21 cellular contexts compared by ENCODE assay signal in genomic region chr1:51689643-51690042, GRCh38.
DNase-seq lines count a peak whose midpoint lies in the region; ATAC-seq, FAIRE-seq and TF ChIP-seq lines count a peak whose summit lies in the region.
"Had no signal": no experiment of that assay in that cellular context is flagged by ENCODE, and none has a peak within 500 bp of the region (broad histone marks: within the 10 kb centered on the region; RNA-seq: fewer than 3 reads in every experiment).

No MANE protein-coding gene starts in this region.

- no peaks in the 10 kb centered on the region for H3K9me2 ChIP-seq in GM23338 (ENCODE audit: insufficient read depth)
- H3K9me2 ChIP-seq in PC-9 (ENCODE audit: insufficient read depth): no peaks in the 10 kb centered on the region

- TF ChIP-seq RAD21 in HepG2 (CRISPR knock-in tag; IDR thresholded peaks at IDR 0.05): no peak

- H3K4me1 Mint-ChIP-seq in GM23338: peaks cover 11% of the 10 kb centered on the region
- H3K4me1 Mint-ChIP-seq in activated CD8-positive, alpha-beta memory T cell treated with anti-CD3 and anti-CD28 coated beads, Interleukin-2, amount 10 ng/mL, durations not matched to agents 7 days and 5 days: peaks cover 4% of the 10 kb centered on the region

- no peaks in the 10 kb centered on the region for H3K36me3 Mint-ChIP-seq in GM23338 (ENCODE audit: low read depth)
- H3K36me3 Mint-ChIP-seq in activated CD8-positive, alpha-beta memory T cell treated with anti-CD3 and anti-CD28 coated beads, Interleukin-2, amount 10 ng/mL, durations not matched to agents 7 days and 5 days: no peaks in the 10 kb centered on the region
- H3K36me3 Mint-ChIP-seq: activated CD4-positive, alpha-beta memory T cell treated with anti-CD3 and anti-CD28 coated beads for 36 hours; activated naive CD4-positive, alpha-beta T cell treated with anti-CD3 and anti-CD28 coated beads, Interleukin-2, amount 50 U/mL, for 24 hours; T-cell had no signal

- H4K20me1 ChIP-seq in GM23338 (replicated peaks; ENCODE audit: insufficient read depth) (no peaks in the 10 kb centered on the region), PC-9 (ENCODE audit: insufficient read depth) (peaks cover 22% of the 10 kb centered on the region), HepG2 (ENCODE audit: insufficient read depth, low read length) (no peaks in the 10 kb centered on the region)

- no peak overlapping the region for H3K27ac ChIP-seq in GM23338 (ENCODE audit: low read depth)
- H3K27ac ChIP-seq in PC-9: peak overlapping the region; percentile 67
- peak overlapping the region; percentile 99 for H3K27ac ChIP-seq in HepG2 (ENCODE audit: extremely low read length, insufficient read depth, low read length)
- peak overlapping the region; percentile 21 to 73 (median 55) for H3K27ac ChIP-seq in gastrocnemius medialis
- H3K27ac ChIP-seq: suprapubic skin had no signal

- POLR2A ChIA-PET in PC-9 (lab: Charles Lee; ENCODE audit: unreplicated experiment) (no interaction called here), HepG2 (lab: Yijun Ruan, JAX) (interaction anchor here (0.7 to 2.4 kb wide), 5 partner anchors 40 to 461 kb away, joined by 3 to 24 read pairs (median 5); no protein-coding TSS in a partner anchor)

- ATAC-seq in GM23338: peak; percentile 32; the same call in 1 of the 3 replicates
- no peak for ATAC-seq in HepG2
- ATAC-seq in gastrocnemius medialis: no peak
- no peak for ATAC-seq in activated CD8-positive, alpha-beta memory T cell treated with anti-CD3 and anti-CD28 coated beads, Interleukin-2, amount 10 ng/mL, durations not matched to agents 7 days and 5 days
- ATAC-seq: T-cell had no signal

- H3K4me3 Mint-ChIP-seq in GM23338: no peak overlapping the region
- no peak overlapping the region for H3K4me3 Mint-ChIP-seq in activated CD8-positive, alpha-beta memory T cell treated with anti-CD3 and anti-CD28 coated beads, Interleukin-2, amount 10 ng/mL, durations not matched to agents 7 days and 5 days
- H3K4me3 Mint-ChIP-seq: activated CD4-positive, alpha-beta memory T cell treated with anti-CD3 and anti-CD28 coated beads for 36 hours; activated naive CD4-positive, alpha-beta T cell treated with anti-CD3 and anti-CD28 coated beads, Interleukin-2, amount 50 U/mL, for 24 hours; activated T-cell treated with anti-CD3 and anti-CD28 coated beads, Interleukin-2, amount 50 U/mL, for 24 hours; T-cell had no signal

- in situ Hi-C loops in HepG2 (cut with HindIII; ENCODE audit: extremely low pct_ligation_motif_present, low pct_unique_long_range_greater_than_20kb) (loop anchor here (5.0 kb wide), 1 partner anchor 38 kb away; no protein-coding TSS in a partner anchor), gastrocnemius medialis (cut with MboI; ENCODE audit: low sequenced_read_pairs in 4 of 4) (no loop called here)

- H3K4me1 ChIP-seq in GM23338 (ENCODE audit: insufficient read depth): peaks cover 9% of the 10 kb centered on the region; the same call in 1 of the 2 replicates
- H3K4me1 ChIP-seq in PC-9 (replicated peaks; ENCODE audit: insufficient read depth): peaks cover 32% of the 10 kb centered on the region
- H3K4me1 ChIP-seq in HepG2 (ENCODE audit: insufficient read depth, low read length): peaks cover 93% of the 10 kb centered on the region
- peaks cover 71 to 79% of the 10 kb centered on the region in 2 donors for H3K4me1 ChIP-seq in gastrocnemius medialis

- no peaks in the 10 kb centered on the region for H3K9me3 Mint-ChIP-seq in GM23338
- no peaks in the 10 kb centered on the region for H3K9me3 Mint-ChIP-seq in activated CD8-positive, alpha-beta memory T cell treated with anti-CD3 and anti-CD28 coated beads, Interleukin-2, amount 10 ng/mL, durations not matched to agents 7 days and 5 days (ENCODE audit: low read depth)
- H3K9me3 Mint-ChIP-seq: activated CD4-positive, alpha-beta memory T cell treated with anti-CD3 and anti-CD28 coated beads for 36 hours; activated naive CD4-positive, alpha-beta T cell treated with anti-CD3 and anti-CD28 coated beads, Interleukin-2, amount 50 U/mL, for 24 hours; activated T-cell treated with anti-CD3 and anti-CD28 coated beads, Interleukin-2, amount 50 U/mL, for 24 hours; T-cell had no signal

- H3K4me3 ChIP-seq in GM23338 (no peak overlapping the region), PC-9 (no peak overlapping the region), HepG2 (replicated peaks in 1 of 3; ENCODE audit: insufficient read depth in 1 of 3, low read depth in 2 of 3, low read length in 3 of 3) (peak overlapping the region in 1 of 3 experiments; percentile 8; a peak in 1 of 6 replicates), gastrocnemius medialis (no peak overlapping the region)
- H3K4me3 ChIP-seq: GM12878, pancreas, skin epidermis, suprapubic skin had no signal

- no peak overlapping the region for H3K4me2 ChIP-seq in GM23338
- peak overlapping the region; percentile 57 for H3K4me2 ChIP-seq in PC-9
- H3K4me2 ChIP-seq in HepG2 (ENCODE audit: low read depth, low read length): peak overlapping the region; percentile 53

- H3K27ac Mint-ChIP-seq in GM23338: peak overlapping the region; percentile 53; the same call in 1 of the 2 replicates
- no peak overlapping the region for H3K27ac Mint-ChIP-seq in activated CD8-positive, alpha-beta memory T cell treated with anti-CD3 and anti-CD28 coated beads, Interleukin-2, amount 10 ng/mL, durations not matched to agents 7 days and 5 days
- H3K27ac Mint-ChIP-seq: activated CD4-positive, alpha-beta memory T cell treated with anti-CD3 and anti-CD28 coated beads for 36 hours; activated naive CD4-positive, alpha-beta T cell treated with anti-CD3 and anti-CD28 coated beads, Interleukin-2, amount 50 U/mL, for 24 hours; T-cell had no signal

- no peaks in the 10 kb centered on the region for H3F3A ChIP-seq in GM23338 (replicated peaks; ENCODE audit: low read depth)
- peaks cover 41% of the 10 kb centered on the region for H3F3A ChIP-seq in PC-9 (ENCODE audit: insufficient read depth, low read depth)

- DNase-seq in GM23338 (ENCODE audit: low spot score) (peak; percentile 30), PC-9 (no peak), HepG2 (ENCODE audit: low spot score) (peak; percentile 30), gastrocnemius medialis (no peak), posterior vena cava (ENCODE audit: low spot score) (no peak), ecto neural progenitor cell (ENCODE audit: low spot score) (no peak)
- DNase-seq in activated CD8-positive, alpha-beta memory T cell treated with anti-CD3 and anti-CD28 coated beads, Interleukin-2, amount 10 ng/mL, durations not matched to agents 7 days and 5 days: no peak
- DNase-seq: activated CD4-positive, alpha-beta memory T cell treated with anti-CD3 and anti-CD28 coated beads for 36 hours; activated T-cell treated with anti-CD3 and anti-CD28 coated beads, Interleukin-2, amount 50 U/mL, for 24 hours; cortex of kidney; NCI-H1694; NCI-H446 treated with DMSO at 0.1 percent for 48 hours; stimulated activated CD4-positive, alpha-beta T cell treated with anti-CD3 and anti-CD28 coated beads, Interleukin-4, amount 100 ng/mL, for 24 hours; T-cell had no signal

- TF ChIP-seq POLR2A in HepG2 (IDR thresholded peaks at IDR 0.05; ENCODE audit: insufficient read depth in 1 of 2, low read depth in 2 of 2, low read length in 2 of 2) (no peak), gastrocnemius medialis (IDR thresholded peaks at IDR 0.05) (no peak)

- H3K27me3 Mint-ChIP-seq in GM23338 (ENCODE audit: insufficient read depth, low read depth, poor library complexity): no peaks in the 10 kb centered on the region
- no peaks in the 10 kb centered on the region for H3K27me3 Mint-ChIP-seq in activated CD8-positive, alpha-beta memory T cell treated with anti-CD3 and anti-CD28 coated beads, Interleukin-2, amount 10 ng/mL, durations not matched to agents 7 days and 5 days
- H3K27me3 Mint-ChIP-seq: activated CD4-positive, alpha-beta memory T cell treated with anti-CD3 and anti-CD28 coated beads for 36 hours; activated naive CD4-positive, alpha-beta T cell treated with anti-CD3 and anti-CD28 coated beads, Interleukin-2, amount 50 U/mL, for 24 hours; activated T-cell treated with anti-CD3 and anti-CD28 coated beads, Interleukin-2, amount 50 U/mL, for 24 hours; T-cell had no signal

- H3K9me3 ChIP-seq in PC-9 (ENCODE audit: insufficient read depth, low read depth) (no peaks in the 10 kb centered on the region), HepG2 (ENCODE audit: low read length) (no peaks in the 10 kb centered on the region), gastrocnemius medialis (no peaks in the 10 kb centered on the region)
- H3K9me3 ChIP-seq: pancreas, suprapubic skin had no signal

- no peak for TF ChIP-seq EP300 in HepG2 (IDR thresholded peaks at IDR 0.05; ENCODE audit: low read depth in 2 of 2, low read length in 2 of 2)
- no peak for TF ChIP-seq EP300 in HepG2 (CRISPR knock-in tag; IDR thresholded peaks at IDR 0.05; ENCODE audit: borderline replicate concordance)

- no peak for FAIRE-seq in HepG2 (lab: Jason Lieb, UNC)
- FAIRE-seq: frontal cortex, GM12878, HTR-8/SVneo, pancreas had no signal

- no peaks in the 10 kb centered on the region for H3K79me2 ChIP-seq in GM23338 (replicated peaks; ENCODE audit: insufficient read depth)
- peaks cover 81% of the 10 kb centered on the region for H3K79me2 ChIP-seq in PC-9 (ENCODE audit: low read depth)
- peaks cover 11% of the 10 kb centered on the region for H3K79me2 ChIP-seq in HepG2 (ENCODE audit: insufficient read depth, low read length)

- TF ChIP-seq CTCF in GM23338 (conservative IDR thresholded peaks at IDR 0.05; ENCODE audit: low read depth in 2 of 2): no peak
- TF ChIP-seq CTCF in PC-9 (conservative IDR thresholded peaks at IDR 0.05): no peak
- TF ChIP-seq CTCF in HepG2 (CRISPR knock-in tag; IDR thresholded peaks at IDR 0.05): no peak
- TF ChIP-seq CTCF in gastrocnemius medialis (IDR thresholded peaks at IDR 0.05 in 4 of 5, conservative IDR thresholded peaks at IDR 0.05 in 1 of 5): no peak

- BruUV-seq in PC-9 (replicated peaks; lab: Mats Ljungman, UMichigan): no TSS peak
- TSS peak; percentile 97 for BruUV-seq in HepG2 (replicated peaks; lab: Mats Ljungman, UMichigan)

- peak overlapping the region; percentile 75 for H3K9ac ChIP-seq in HepG2 (ENCODE audit: insufficient read depth, low read depth, low read length)

- intact Hi-C loops in PC-9 (cut with micrococcal nuclease; ENCODE audit: unreplicated experiment): no loop called here
- intact Hi-C loops in HepG2 (cut with micrococcal nuclease; ENCODE audit: unreplicated experiment): loop anchor here (1.0 to 2.0 kb wide), 2 partner anchors 40 to 41 kb away; no protein-coding TSS in a partner anchor
- intact Hi-C loops in gastrocnemius medialis (cut with DNase I; ENCODE audit: low total_unique reads): loop anchor here (5.0 kb wide), 1 partner anchor 43 kb away; no protein-coding TSS in a partner anchor
- intact Hi-C loops in posterior vena cava (cut with DNase I): no loop called here

- H3K36me3 ChIP-seq in GM23338 (ENCODE audit: insufficient read depth) (no peaks in the 10 kb centered on the region), PC-9 (ENCODE audit: low read depth) (no peaks in the 10 kb centered on the region), HepG2 (replicated peaks in 1 of 2; ENCODE audit: control insufficient read depth in 1 of 2, insufficient read depth in 2 of 2, low read length in 2 of 2) (no peaks in the 10 kb centered on the region), gastrocnemius medialis (no peaks in the 10 kb centered on the region)
- H3K36me3 ChIP-seq: pancreas, suprapubic skin had no signal

- CTCF ChIA-PET in PC-9 (lab: Charles Lee): interaction anchor here (1.1 kb wide), 1 partner anchor 10 kb away, joined by 3 read pairs; no protein-coding TSS in a partner anchor
- CTCF ChIA-PET in HepG2 (lab: Yijun Ruan, JAX; ENCODE audit: low intra/inter-chr PET ratio, low total read pairs): no interaction called here
- CTCF ChIA-PET in activated CD8-positive, alpha-beta memory T cell treated with anti-CD3 and anti-CD28 coated beads, Interleukin-2, amount 10 ng/mL, durations not matched to agents 7 days and 5 days (lab: Charles Lee): interaction anchor here (0.5 kb wide), 1 partner anchor 118 kb away, joined by 3 read pairs; no protein-coding TSS in a partner anchor

- H3K27me3 ChIP-seq in GM23338 (ENCODE audit: insufficient read depth) (no peaks in the 10 kb centered on the region), PC-9 (ENCODE audit: insufficient read depth, low read depth) (no peaks in the 10 kb centered on the region), HepG2 (ENCODE audit: control insufficient read depth in 1 of 2, insufficient read depth in 2 of 2, low read length in 2 of 2) (no peaks in the 10 kb centered on the region), gastrocnemius medialis (no peaks in the 10 kb centered on the region)
- H3K27me3 ChIP-seq: pancreas, suprapubic skin had no signal

- H2AFZ ChIP-seq in GM23338 (no peak overlapping the region), PC-9 (no peak overlapping the region), HepG2 (ENCODE audit: low read length) (no peak overlapping the region)

Comparison
In these comparisons a context has a peak if more than half of its experiments do, and no peak if none do; other contexts are left out.
1. DNase-seq: peak in GM23338 (single experiment) and HepG2 (single experiment); none in PC-9 (0 of 2), gastrocnemius medialis (0 of 2), posterior vena cava (single experiment), ecto neural progenitor cell (single experiment) and activated CD8-positive, alpha-beta memory T cell treated with anti-CD3 and anti-CD28 coated beads, Interleukin-2, amount 10 ng/mL, durations not matched to agents 7 days and 5 days (single experiment).
2. intact Hi-C loops: an anchor here in HepG2 (1.0 to 2.0 kb wide) and gastrocnemius medialis (5.0 kb wide); none called in PC-9 and posterior vena cava.